20 cellular contexts compared by ENCODE assay signal in the genomic region with DNA sequence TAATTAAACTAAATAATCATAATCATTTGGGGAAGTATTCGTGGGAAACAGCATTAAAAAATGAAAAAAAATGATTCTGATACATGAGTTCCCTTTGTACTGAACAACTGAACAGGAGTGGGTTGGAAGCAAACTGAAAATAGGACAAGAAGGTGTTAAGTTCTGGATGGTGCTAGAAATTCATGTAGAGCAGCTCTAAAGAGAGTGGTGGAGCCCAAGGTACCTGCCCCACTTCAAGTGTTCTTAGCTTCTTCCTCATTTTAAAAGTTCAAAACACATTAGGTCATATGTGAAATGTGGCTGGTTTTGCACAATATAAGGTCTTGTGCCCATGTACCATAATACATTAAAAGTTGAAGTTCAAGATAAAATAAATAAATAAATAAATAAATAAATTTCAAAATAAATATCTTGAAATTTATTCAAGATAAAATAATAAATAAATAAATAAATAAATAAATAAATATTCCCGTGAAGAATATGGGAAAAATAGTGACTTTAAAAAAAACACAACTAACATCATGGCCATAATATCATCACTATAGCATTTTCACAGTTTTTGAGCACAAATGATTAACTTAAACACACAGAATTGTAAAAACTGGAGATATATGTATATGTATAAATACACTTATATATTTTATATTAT.
"Had no signal": no experiment of that assay in that cellular context is flagged by ENCODE, and none has a peak within 500 bp of the region (broad histone marks: within the 10 kb centered on the region; RNA-seq: fewer than 3 reads in every experiment).

No MANE protein-coding gene starts in this region.

- DNase-seq: activated CD4-positive, alpha-beta T cell treated with anti-CD3 and anti-CD28 coated beads for 4 hours; activated CD4-positive, alpha-beta T cell treated with anti-CD3 and anti-CD28 coated beads, Interleukin-2, amount 50 U/mL, for 4 hours; activated naive CD4-positive, alpha-beta T cell; activated T-cell treated with anti-CD3 and anti-CD28 coated beads for 4 hours; activated T-cell treated with anti-CD3 and anti-CD28 coated beads, Interleukin-2, amount 50 U/mL, for 72 hours; anterior cingulate cortex; dermis blood vessel endothelial cell; effector CD4-positive, alpha-beta T cell; esophagus squamous epithelium; foreskin melanocyte; left ventricle myocardium superior; stimulated activated CD4-positive, alpha-beta T cell treated with anti-CD3 and anti-CD28 coated beads, Interleukin-4, amount 100 ng/mL, for 24 hours; thyroid gland had no signal

- FAIRE-seq: bronchial epithelial cell, islet of Langerhans had no signal

- H3K9me3 ChIP-seq: esophagus squamous epithelium, thyroid gland, upper lobe of left lung had no signal

- ATAC-seq: activated T-cell treated with anti-CD3 and anti-CD28 coated beads, Interleukin-2, amount 50 U/mL, for 72 hours; left ventricle myocardium superior; sciatic nerve; stimulated activated effector memory CD8-positive, alpha-beta T cell treated with anti-CD3 and anti-CD28 coated beads, Interleukin-12 subunit alpha, Interleukin-12 subunit beta, amount 100 ng/mL, for 72 hours had no signal

- H3K4me1 ChIP-seq: esophagus squamous epithelium, upper lobe of left lung had no signal

- H3K27ac ChIP-seq: epithelial cell of prostate, esophagus squamous epithelium, skin epidermis, thyroid gland, upper lobe of left lung had no signal

- H3K4me3 ChIP-seq: esophagus squamous epithelium, skin epidermis, thyroid gland, upper lobe of left lung had no signal

- H3K36me3 ChIP-seq: esophagus squamous epithelium, thyroid gland, upper lobe of left lung had no signal

- H3K27me3 ChIP-seq: esophagus squamous epithelium, thyroid gland, upper lobe of left lung had no signal
